ENCODE assay signal across 22 cellular contexts in the genomic region with DNA sequence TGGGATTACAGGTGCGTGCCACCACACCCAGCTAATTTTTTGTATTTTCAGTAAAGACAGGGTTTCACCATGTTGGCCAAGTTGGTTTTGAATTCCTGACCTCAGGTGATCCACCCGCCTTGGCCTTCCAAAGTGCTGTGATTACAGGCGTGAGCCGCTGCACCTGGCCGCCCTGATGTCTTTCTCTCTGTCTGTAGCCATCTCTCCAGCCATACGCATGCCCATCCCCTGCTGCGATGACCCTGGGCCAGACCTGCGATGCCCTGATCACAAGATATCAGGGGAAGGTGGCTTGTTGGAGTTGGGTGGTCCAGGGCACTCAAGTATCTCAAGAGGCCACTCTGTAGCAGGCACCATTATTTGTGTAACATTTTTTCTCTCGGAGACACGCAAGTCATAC.
"Had no signal": no experiment of that assay in that cellular context is flagged by ENCODE, and none has a peak within 500 bp of the region (broad histone marks: within the 10 kb centered on the region; RNA-seq: fewer than 3 reads in every experiment).

No MANE protein-coding gene starts in this region.

- H3K9me3 Mint-ChIP-seq: activated CD8-positive, alpha-beta T cell treated with anti-CD3 and anti-CD28 coated beads for 36 hours; activated naive CD4-positive, alpha-beta T cell treated with anti-CD3 and anti-CD28 coated beads, Interleukin-2, amount 50 U/mL, for 72 hours; activated T-cell treated with anti-CD3 and anti-CD28 coated beads, Interleukin-2, amount 50 U/mL, for 72 hours had no signal

- DNase-seq: activated CD4-positive, CD25-positive, alpha-beta regulatory T cell; activated CD8-positive, alpha-beta memory T cell treated with anti-CD3 and anti-CD28 coated beads, Interleukin-2, amount 50 U/mL, for 4 hours; activated CD8-positive, alpha-beta T cell treated with anti-CD3 and anti-CD28 coated beads for 36 hours; activated naive CD4-positive, alpha-beta T cell treated with Interleukin-2 at 50 U/mL for 16 hours; activated T-cell treated with anti-CD3 and anti-CD28 coated beads, Interleukin-2, amount 50 U/mL, for 72 hours; cerebellar nuclear complex; MV-4-11; NCI-H1105 treated with DMSO at 0.1 percent for 48 hours; NCI-H1436 treated with DMSO at 0.1 percent for 48 hours; NCI-H187; NCI-H2081 treated with DMSO at 0.1 percent for 48 hours; NCI-H446; NCI-H524; Peyer's patch; Right ventricle myocardium superior; SJCRH30; SK-N-SH; T-helper 1 cell had no signal

- H3K4me2 ChIP-seq: KMS-11, SK-N-SH had no signal

- H3K27me3 ChIP-seq: Peyer's patch, SJCRH30 had no signal

- H3K36me3 ChIP-seq: Peyer's patch, SJCRH30 had no signal

- H3K36me3 Mint-ChIP-seq: activated naive CD4-positive, alpha-beta T cell treated with anti-CD3 and anti-CD28 coated beads, Interleukin-2, amount 50 U/mL, for 72 hours had no signal

- H3K4me1 ChIP-seq: Peyer's patch, SJCRH30 had no signal

- H3K27ac ChIP-seq: KMS-11, Peyer's patch, RWPE1, SJCRH30, VCaP had no signal

- H3K9ac ChIP-seq: KMS-11, SK-N-SH had no signal

- H3K9me3 ChIP-seq: Peyer's patch, SJCRH30, SK-N-SH had no signal

- H3K4me3 Mint-ChIP-seq: activated CD8-positive, alpha-beta T cell treated with anti-CD3 and anti-CD28 coated beads for 36 hours; activated T-cell treated with anti-CD3 and anti-CD28 coated beads, Interleukin-2, amount 50 U/mL, for 72 hours had no signal

- H3K4me3 ChIP-seq: Peyer's patch, SJCRH30 had no signal

- H3K27me3 Mint-ChIP-seq: activated CD8-positive, alpha-beta T cell treated with anti-CD3 and anti-CD28 coated beads for 36 hours had no signal

- H3K27ac Mint-ChIP-seq: activated CD8-positive, alpha-beta T cell treated with anti-CD3 and anti-CD28 coated beads for 36 hours; activated T-cell treated with anti-CD3 and anti-CD28 coated beads, Interleukin-2, amount 50 U/mL, for 72 hours had no signal

- H3K9me2 ChIP-seq: SK-N-SH had no signal
